Comparison of ENCODE assay signal across 1 cellular context in the genomic region with DNA sequence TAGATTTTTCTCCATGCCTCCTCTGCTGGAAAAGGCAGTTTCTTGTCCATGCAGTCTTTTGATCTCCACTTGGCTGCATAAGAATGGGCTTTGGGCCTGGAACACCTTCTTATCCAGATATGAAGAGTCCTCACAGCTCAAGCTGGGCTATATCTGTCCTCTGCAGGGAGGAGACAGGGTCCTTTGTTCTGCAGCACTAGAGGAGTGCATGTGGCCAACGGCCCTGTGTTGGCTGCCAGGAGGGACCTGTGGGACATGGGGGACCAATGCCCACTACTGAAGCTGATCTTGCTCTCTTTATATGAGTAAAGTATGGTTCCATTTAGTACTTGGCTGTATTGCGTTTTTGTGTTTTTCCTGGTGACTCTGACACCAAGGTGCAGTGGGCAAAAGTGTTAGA.
TF ChIP-seq lines count a peak whose summit lies in the region.

No MANE protein-coding gene starts in this region.

TF ChIP-seq in GM23338, 12 proteins besides CTCF, POLR2A, EP300 and RAD21 (continued from another document):
- TF ChIP-seq, protein P1, sequence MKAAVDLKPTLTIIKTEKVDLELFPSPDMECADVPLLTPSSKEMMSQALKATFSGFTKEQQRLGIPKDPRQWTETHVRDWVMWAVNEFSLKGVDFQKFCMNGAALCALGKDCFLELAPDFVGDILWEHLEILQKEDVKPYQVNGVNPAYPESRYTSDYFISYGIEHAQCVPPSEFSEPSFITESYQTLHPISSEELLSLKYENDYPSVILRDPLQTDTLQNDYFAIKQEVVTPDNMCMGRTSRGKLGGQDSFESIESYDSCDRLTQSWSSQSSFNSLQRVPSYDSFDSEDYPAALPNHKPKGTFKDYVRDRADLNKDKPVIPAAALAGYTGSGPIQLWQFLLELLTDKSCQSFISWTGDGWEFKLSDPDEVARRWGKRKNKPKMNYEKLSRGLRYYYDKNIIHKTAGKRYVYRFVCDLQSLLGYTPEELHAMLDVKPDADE (IDR thresholded peaks at IDR 0.05): no peak
- TF ChIP-seq EZH2phosphoT487 (IDR thresholded peaks at IDR 0.05; ENCODE audit: unreplicated experiment) (no peak), ZNF114 (CRISPR knock-in tag; IDR thresholded peaks at IDR 0.05) (no peak), POLR2AphosphoS5 (IDR thresholded peaks at IDR 0.05; ENCODE audit: low read depth) (no peak), STAT1 (IDR thresholded peaks at IDR 0.05; ENCODE audit: unreplicated experiment) (no peak), JUNB (IDR thresholded peaks at IDR 0.05; ENCODE audit: unreplicated experiment) (no peak), CREB1 (CRISPR knock-in tag; IDR thresholded peaks at IDR 0.05; ENCODE audit: low read depth) (no peak)
- TF ChIP-seq, protein P2, sequence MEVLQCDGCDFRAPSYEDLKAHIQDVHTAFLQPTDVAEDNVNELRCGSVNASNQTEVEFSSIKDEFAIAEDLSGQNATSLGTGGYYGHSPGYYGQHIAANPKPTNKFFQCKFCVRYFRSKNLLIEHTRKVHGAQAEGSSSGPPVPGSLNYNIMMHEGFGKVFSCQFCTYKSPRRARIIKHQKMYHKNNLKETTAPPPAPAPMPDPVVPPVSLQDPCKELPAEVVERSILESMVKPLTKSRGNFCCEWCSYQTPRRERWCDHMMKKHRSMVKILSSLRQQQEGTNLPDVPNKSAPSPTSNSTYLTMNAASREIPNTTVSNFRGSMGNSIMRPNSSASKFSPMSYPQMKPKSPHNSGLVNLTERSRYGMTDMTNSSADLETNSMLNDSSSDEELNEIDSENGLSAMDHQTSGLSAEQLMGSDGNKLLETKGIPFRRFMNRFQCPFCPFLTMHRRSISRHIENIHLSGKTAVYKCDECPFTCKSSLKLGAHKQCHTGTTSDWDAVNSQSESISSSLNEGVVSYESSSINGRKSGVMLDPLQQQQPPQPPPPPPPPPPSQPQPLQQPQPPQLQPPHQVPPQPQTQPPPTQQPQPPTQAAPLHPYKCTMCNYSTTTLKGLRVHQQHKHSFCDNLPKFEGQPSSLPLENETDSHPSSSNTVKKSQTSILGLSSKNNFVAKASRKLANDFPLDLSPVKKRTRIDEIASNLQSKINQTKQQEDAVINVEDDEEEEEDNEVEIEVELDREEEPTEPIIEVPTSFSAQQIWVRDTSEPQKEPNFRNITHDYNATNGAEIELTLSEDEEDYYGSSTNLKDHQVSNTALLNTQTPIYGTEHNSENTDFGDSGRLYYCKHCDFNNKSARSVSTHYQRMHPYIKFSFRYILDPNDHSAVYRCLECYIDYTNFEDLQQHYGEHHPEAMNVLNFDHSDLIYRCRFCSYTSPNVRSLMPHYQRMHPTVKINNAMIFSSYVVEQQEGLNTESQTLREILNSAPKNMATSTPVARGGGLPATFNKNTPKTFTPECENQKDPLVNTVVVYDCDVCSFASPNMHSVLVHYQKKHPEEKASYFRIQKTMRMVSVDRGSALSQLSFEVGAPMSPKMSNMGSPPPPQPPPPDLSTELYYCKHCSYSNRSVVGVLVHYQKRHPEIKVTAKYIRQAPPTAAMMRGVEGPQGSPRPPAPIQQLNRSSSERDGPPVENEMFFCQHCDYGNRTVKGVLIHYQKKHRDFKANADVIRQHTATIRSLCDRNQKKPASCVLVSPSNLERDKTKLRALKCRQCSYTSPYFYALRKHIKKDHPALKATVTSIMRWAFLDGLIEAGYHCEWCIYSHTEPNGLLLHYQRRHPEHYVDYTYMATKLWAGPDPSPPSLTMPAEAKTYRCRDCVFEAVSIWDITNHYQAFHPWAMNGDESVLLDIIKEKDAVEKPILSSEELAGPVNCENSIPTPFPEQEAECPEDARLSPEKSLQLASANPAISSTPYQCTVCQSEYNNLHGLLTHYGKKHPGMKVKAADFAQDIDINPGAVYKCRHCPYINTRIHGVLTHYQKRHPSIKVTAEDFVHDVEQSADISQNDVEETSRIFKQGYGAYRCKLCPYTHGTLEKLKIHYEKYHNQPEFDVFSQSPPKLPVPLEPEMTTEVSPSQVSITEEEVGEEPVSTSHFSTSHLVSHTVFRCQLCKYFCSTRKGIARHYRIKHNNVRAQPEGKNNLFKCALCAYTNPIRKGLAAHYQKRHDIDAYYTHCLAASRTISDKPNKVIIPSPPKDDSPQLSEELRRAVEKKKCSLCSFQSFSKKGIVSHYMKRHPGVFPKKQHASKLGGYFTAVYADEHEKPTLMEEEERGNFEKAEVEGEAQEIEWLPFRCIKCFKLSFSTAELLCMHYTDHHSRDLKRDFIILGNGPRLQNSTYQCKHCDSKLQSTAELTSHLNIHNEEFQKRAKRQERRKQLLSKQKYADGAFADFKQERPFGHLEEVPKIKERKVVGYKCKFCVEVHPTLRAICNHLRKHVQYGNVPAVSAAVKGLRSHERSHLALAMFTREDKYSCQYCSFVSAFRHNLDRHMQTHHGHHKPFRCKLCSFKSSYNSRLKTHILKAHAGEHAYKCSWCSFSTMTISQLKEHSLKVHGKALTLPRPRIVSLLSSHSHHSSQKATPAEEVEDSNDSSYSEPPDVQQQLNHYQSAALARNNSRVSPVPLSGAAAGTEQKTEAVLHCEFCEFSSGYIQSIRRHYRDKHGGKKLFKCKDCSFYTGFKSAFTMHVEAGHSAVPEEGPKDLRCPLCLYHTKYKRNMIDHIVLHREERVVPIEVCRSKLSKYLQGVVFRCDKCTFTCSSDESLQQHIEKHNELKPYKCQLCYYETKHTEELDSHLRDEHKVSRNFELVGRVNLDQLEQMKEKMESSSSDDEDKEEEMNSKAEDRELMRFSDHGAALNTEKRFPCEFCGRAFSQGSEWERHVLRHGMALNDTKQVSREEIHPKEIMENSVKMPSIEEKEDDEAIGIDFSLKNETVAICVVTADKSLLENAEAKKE (CRISPR knock-in tag; IDR thresholded peaks at IDR 0.05): no peak
